ENCODE assay signal across 1 cellular context in genomic region chr22:42069801-42070516, GRCh38.
TF ChIP-seq lines count a peak whose summit lies in the region.

No MANE protein-coding gene starts in this region.

TF ChIP-seq in K562, 482 proteins besides CTCF, POLR2A, EP300 and RAD21:
- TF ChIP-seq ATF7 (IDR thresholded peaks at IDR 0.05) (no peak), SPI1 (IDR thresholded peaks at IDR 0.05; ENCODE audit: borderline replicate concordance, low read depth, low read length) (peak; percentile 81; the same call in 1 of the 2 replicates), ZBTB7A (IDR thresholded peaks at IDR 0.05; ENCODE audit: borderline replicate concordance, control insufficient read depth, low read depth, low read length) (no peak), CREB3 (tag; conservative IDR thresholded peaks at IDR 0.05; ENCODE audit: low read depth) (no peak), MTA3 (IDR thresholded peaks at IDR 0.05; ENCODE audit: borderline replicate concordance) (0 out of 2 replicates have a peak, but pooled peaks have one; percentile 17), PRPF4 (IDR thresholded peaks at IDR 0.05; ENCODE audit: insufficient read depth, low read depth, low read length, poor library complexity, severe bottlenecking) (no peak), TAF9B (IDR thresholded peaks at IDR 0.05; ENCODE audit: partially characterized antibody) (no peak), TBL1XR1 (IDR thresholded peaks at IDR 0.05; ENCODE audit: low read length in 2 of 2) (no peak), C11orf30 (IDR thresholded peaks at IDR 0.05; ENCODE audit: low read depth) (no peak), KDM1A (IDR thresholded peaks at IDR 0.05) (0 out of 4 replicates have a peak, but pooled peaks of 1 of the 2 experiments have one; percentile 14), NFIC (IDR thresholded peaks at IDR 0.05) (peak; percentile 65), DPF2 (IDR thresholded peaks at IDR 0.05) (peak; percentile 26; the same call in 1 of the 2 replicates), ZNF175 (CRISPR knock-in tag; IDR thresholded peaks at IDR 0.05; ENCODE audit: low read depth) (peak; percentile 25; the same call in 1 of the 2 replicates), CXXC5 (CRISPR knock-in tag; IDR thresholded peaks at IDR 0.05) (peak; percentile 18; the same call in 1 of the 2 replicates), MED1 (CRISPR knock-in tag; IDR thresholded peaks at IDR 0.05; ENCODE audit: borderline replicate concordance) (no peak), ZNF778 (CRISPR knock-in tag; IDR thresholded peaks at IDR 0.05) (no peak), CBX1 (IDR thresholded peaks at IDR 0.05; ENCODE audit: low read depth) (no peak), GATA2 (CRISPR knock-in tag; IDR thresholded peaks at IDR 0.05) (peak; percentile 55; the same call in 1 of the 2 replicates), IRF1 (CRISPR knock-in tag; IDR thresholded peaks at IDR 0.05; ENCODE audit: borderline replicate concordance) (no peak), IFI16 (CRISPR knock-in tag; IDR thresholded peaks at IDR 0.05) (no peak), NEUROD1 (IDR thresholded peaks at IDR 0.05; ENCODE audit: borderline replicate concordance, low read depth, low read length, partially characterized antibody) (no peak), ZKSCAN8 (CRISPR knock-in tag; IDR thresholded peaks at IDR 0.05) (no peak), ZNF589 (CRISPR knock-in tag; IDR thresholded peaks at IDR 0.05; ENCODE audit: low read depth) (peak; percentile 17; the same call in 1 of the 2 replicates), MXI1 (IDR thresholded peaks at IDR 0.05; ENCODE audit: low read depth, low read length) (peak; percentile 14; the same call in 1 of the 2 replicates), BCOR (IDR thresholded peaks at IDR 0.05) (0 out of 2 replicates have a peak, but pooled peaks have one; percentile 40), NR4A1 (CRISPR knock-in tag; IDR thresholded peaks at IDR 0.05) (no peak), NR4A1 (tag; IDR thresholded peaks at IDR 0.05) (0 out of 2 replicates have a peak, but pooled peaks have one; percentile 32), RREB1 (CRISPR knock-in tag; IDR thresholded peaks at IDR 0.05) (0 out of 2 replicates have a peak, but pooled peaks have one; percentile 8), ETS1 (conservative IDR thresholded peaks at IDR 0.05; ENCODE audit: control insufficient read depth, low read depth, low read length) (0 out of 2 replicates have a peak, but pooled peaks have one; percentile 23), NR2C1 (IDR thresholded peaks at IDR 0.05) (no peak), NR2C1 (tag; IDR thresholded peaks at IDR 0.05) (no peak), FOXK1 (CRISPR knock-in tag; IDR thresholded peaks at IDR 0.05; ENCODE audit: borderline replicate concordance) (0 out of 2 replicates have a peak, but pooled peaks have one; percentile 1)
- TF ChIP-seq, protein P1, sequence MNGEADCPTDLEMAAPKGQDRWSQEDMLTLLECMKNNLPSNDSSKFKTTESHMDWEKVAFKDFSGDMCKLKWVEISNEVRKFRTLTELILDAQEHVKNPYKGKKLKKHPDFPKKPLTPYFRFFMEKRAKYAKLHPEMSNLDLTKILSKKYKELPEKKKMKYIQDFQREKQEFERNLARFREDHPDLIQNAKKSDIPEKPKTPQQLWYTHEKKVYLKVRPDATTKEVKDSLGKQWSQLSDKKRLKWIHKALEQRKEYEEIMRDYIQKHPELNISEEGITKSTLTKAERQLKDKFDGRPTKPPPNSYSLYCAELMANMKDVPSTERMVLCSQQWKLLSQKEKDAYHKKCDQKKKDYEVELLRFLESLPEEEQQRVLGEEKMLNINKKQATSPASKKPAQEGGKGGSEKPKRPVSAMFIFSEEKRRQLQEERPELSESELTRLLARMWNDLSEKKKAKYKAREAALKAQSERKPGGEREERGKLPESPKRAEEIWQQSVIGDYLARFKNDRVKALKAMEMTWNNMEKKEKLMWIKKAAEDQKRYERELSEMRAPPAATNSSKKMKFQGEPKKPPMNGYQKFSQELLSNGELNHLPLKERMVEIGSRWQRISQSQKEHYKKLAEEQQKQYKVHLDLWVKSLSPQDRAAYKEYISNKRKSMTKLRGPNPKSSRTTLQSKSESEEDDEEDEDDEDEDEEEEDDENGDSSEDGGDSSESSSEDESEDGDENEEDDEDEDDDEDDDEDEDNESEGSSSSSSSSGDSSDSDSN (IDR thresholded peaks at IDR 0.05; ENCODE audit: borderline replicate concordance in 1 of 2, low read depth in 2 of 2, low read length in 2 of 2): 0 out of 4 replicates have a peak, but pooled peaks of 1 of the 2 experiments have one; percentile 11
- TF ChIP-seq, protein P2, sequence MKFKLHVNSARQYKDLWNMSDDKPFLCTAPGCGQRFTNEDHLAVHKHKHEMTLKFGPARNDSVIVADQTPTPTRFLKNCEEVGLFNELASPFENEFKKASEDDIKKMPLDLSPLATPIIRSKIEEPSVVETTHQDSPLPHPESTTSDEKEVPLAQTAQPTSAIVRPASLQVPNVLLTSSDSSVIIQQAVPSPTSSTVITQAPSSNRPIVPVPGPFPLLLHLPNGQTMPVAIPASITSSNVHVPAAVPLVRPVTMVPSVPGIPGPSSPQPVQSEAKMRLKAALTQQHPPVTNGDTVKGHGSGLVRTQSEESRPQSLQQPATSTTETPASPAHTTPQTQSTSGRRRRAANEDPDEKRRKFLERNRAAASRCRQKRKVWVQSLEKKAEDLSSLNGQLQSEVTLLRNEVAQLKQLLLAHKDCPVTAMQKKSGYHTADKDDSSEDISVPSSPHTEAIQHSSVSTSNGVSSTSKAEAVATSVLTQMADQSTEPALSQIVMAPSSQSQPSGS (CRISPR knock-in tag; IDR thresholded peaks at IDR 0.05): no peak
- TF ChIP-seq, protein P3, sequence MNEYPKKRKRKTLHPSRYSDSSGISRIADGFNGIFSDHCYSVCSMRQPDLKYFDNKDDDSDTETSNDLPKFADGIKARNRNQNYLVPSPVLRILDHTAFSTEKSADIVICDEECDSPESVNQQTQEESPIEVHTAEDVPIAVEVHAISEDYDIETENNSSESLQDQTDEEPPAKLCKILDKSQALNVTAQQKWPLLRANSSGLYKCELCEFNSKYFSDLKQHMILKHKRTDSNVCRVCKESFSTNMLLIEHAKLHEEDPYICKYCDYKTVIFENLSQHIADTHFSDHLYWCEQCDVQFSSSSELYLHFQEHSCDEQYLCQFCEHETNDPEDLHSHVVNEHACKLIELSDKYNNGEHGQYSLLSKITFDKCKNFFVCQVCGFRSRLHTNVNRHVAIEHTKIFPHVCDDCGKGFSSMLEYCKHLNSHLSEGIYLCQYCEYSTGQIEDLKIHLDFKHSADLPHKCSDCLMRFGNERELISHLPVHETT (CRISPR knock-in tag; conservative IDR thresholded peaks at IDR 0.05 in 1 of 2, IDR thresholded peaks at IDR 0.05 in 1 of 2): peak in 1 of 2 experiments; percentile 7; a peak in 2 of 4 replicates
- TF ChIP-seq, protein P4, sequence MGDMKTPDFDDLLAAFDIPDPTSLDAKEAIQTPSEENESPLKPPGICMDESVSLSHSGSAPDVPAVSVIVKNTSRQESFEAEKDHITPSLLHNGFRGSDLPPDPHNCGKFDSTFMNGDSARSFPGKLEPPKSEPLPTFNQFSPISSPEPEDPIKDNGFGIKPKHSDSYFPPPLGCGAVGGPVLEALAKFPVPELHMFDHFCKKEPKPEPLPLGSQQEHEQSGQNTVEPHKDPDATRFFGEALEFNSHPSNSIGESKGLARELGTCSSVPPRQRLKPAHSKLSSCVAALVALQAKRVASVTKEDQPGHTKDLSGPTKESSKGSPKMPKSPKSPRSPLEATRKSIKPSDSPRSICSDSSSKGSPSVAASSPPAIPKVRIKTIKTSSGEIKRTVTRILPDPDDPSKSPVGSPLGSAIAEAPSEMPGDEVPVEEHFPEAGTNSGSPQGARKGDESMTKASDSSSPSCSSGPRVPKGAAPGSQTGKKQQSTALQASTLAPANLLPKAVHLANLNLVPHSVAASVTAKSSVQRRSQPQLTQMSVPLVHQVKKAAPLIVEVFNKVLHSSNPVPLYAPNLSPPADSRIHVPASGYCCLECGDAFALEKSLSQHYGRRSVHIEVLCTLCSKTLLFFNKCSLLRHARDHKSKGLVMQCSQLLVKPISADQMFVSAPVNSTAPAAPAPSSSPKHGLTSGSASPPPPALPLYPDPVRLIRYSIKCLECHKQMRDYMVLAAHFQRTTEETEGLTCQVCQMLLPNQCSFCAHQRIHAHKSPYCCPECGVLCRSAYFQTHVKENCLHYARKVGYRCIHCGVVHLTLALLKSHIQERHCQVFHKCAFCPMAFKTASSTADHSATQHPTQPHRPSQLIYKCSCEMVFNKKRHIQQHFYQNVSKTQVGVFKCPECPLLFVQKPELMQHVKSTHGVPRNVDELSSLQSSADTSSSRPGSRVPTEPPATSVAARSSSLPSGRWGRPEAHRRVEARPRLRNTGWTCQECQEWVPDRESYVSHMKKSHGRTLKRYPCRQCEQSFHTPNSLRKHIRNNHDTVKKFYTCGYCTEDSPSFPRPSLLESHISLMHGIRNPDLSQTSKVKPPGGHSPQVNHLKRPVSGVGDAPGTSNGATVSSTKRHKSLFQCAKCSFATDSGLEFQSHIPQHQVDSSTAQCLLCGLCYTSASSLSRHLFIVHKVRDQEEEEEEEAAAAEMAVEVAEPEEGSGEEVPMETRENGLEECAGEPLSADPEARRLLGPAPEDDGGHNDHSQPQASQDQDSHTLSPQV (IDR thresholded peaks at IDR 0.05): 0 out of 2 replicates have a peak, but pooled peaks have one; percentile 43
- TF ChIP-seq, protein P5, sequence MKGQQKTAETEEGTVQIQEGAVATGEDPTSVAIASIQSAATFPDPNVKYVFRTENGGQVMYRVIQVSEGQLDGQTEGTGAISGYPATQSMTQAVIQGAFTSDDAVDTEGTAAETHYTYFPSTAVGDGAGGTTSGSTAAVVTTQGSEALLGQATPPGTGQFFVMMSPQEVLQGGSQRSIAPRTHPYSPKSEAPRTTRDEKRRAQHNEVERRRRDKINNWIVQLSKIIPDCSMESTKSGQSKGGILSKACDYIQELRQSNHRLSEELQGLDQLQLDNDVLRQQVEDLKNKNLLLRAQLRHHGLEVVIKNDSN (CRISPR knock-in tag; IDR thresholded peaks at IDR 0.05): no peak
- TF ChIP-seq, protein P6, sequence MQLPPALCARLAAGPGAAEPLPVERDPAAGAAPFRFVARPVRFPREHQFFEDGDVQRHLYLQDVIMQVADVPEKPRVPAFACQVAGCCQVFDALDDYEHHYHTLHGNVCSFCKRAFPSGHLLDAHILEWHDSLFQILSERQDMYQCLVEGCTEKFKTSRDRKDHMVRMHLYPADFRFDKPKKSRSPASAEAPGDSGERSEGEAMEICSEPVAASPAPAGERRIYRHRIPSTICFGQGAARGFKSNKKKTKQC (CRISPR knock-in tag; IDR thresholded peaks at IDR 0.05): no peak
